Comparison of ENCODE assay signal across 34 cellular contexts in the genomic region with DNA sequence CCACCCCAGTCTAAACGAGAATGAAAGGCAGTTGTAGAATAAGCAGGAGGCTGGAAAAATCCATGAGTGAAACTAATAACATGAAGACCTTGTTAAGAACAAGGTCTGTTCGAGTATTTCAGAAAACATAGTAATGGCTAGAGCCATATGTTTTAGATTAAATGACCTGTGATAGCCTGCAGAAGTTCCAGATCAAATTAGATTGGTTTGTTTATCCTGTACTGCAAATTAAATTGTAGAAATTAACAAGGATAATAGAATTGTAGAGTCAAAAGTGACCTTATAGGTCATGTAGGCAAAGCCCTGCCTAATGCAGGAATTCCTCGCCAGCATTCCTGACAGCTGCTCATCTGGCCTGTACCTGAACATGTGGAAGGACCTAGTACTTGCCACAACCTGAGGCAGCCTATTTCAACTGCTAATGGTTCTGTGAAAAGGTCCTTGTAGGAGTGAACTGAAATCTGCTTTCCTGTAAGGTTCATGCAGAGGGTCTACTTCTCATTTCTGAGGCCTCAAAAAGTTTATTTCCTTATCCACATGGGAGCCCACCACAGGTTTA. TPM values are rescaled to one million over a fixed set of nuclear protein-coding genes. Genes with fewer than 3 reads are reported as not detected.
"Had no signal": no experiment of that assay in that cellular context is flagged by ENCODE, and none has a peak within 500 bp of the region (broad histone marks: within the 10 kb centered on the region; RNA-seq: fewer than 3 reads in every experiment).

No MANE protein-coding gene starts in this region.

- H3K27me3 ChIP-seq: adrenal gland, body of pancreas, breast epithelium had no signal

- DNase-seq: activated CD4-positive, alpha-beta T cell treated with anti-CD3 and anti-CD28 coated beads for 36 hours; activated CD4-positive, alpha-beta T cell treated with anti-CD3 and anti-CD28 coated beads, Interleukin-2, amount 10 ng/mL, durations not matched to agents 7 days and 5 days; activated CD4-positive, alpha-beta T cell treated with anti-CD3 and anti-CD28 coated beads, Interleukin-2, amount 50 U/mL, for 48 hours; activated CD8-positive, alpha-beta memory T cell treated with anti-CD3 and anti-CD28 coated beads, Interleukin-2, amount 50 U/mL, for 4 hours; activated gamma-delta T cell treated with Interleukin-2 at 50 U/mL for 16 hours; activated naive CD4-positive, alpha-beta T cell treated with anti-CD3 and anti-CD28 coated beads for 36 hours; activated T-cell treated with anti-CD3 and anti-CD28 coated beads for 4 hours; activated T-cell treated with anti-CD3 and anti-CD28 coated beads, Interleukin-2, amount 50 U/mL, for 4 hours; adrenal gland; body of pancreas; Karpas-422; NCI-H1048; NCI-H1105 treated with DMSO at 0.1 percent for 48 hours; NCI-H1436; NCI-H1694; NCI-H1930; NCI-H2081 treated with DMSO at 0.1 percent for 48 hours; NCI-H226; NCI-H446 treated with DMSO at 0.1 percent for 48 hours; NCI-H69; NK-92 treated with Interleukin-12 subunit alpha and Interleukin-12 subunit beta, amount 100 ng/mL, for 24 hours; PC-9; SIG-M5 had no signal

- H3K4me3 ChIP-seq: adrenal gland, body of pancreas, breast epithelium had no signal

- H3K36me3 ChIP-seq: adrenal gland, breast epithelium had no signal

- H3K36me3 Mint-ChIP-seq: activated naive CD4-positive, alpha-beta T cell treated with anti-CD3 and anti-CD28 coated beads, Interleukin-2, amount 50 U/mL, for 72 hours had no signal

- H3K9me3 ChIP-seq: adrenal gland, body of pancreas, breast epithelium had no signal

- H3K9me3 Mint-ChIP-seq: activated CD4-positive, alpha-beta T cell treated with anti-CD3 and anti-CD28 coated beads, Interleukin-2, amount 10 ng/mL, durations not matched to agents 7 days and 5 days; activated naive CD4-positive, alpha-beta T cell treated with anti-CD3 and anti-CD28 coated beads for 36 hours; activated naive CD4-positive, alpha-beta T cell treated with anti-CD3 and anti-CD28 coated beads, Interleukin-2, amount 50 U/mL, for 72 hours; activated T-cell treated with anti-CD3 and anti-CD28 coated beads, Interleukin-2, amount 50 U/mL, for 4 hours; activated T-helper 1 cell treated with anti-CD3 and anti-CD28 coated beads, Interleukin-12 subunit alpha, Interleukin-12 subunit beta, Interleukin-2, Interleukin-4 antibody, amounts not matched to agents 30 ng/mL and 10 ng/mL and 1 ng/mL, durations not matched to agents 14 hours and 24 hours and 36 hours; T-helper 1 cell treated with Interleukin-12 subunit alpha and Interleukin-12 subunit beta and Interleukin-4 antibody, amounts not matched to agents 30 μg/mL and 1 μg/mL, for 36 hours; T-helper 2 cell treated with Interferon-gamma antibody and Interleukin-4, amounts not matched to agents 5 μg/mL and 100 μg/mL, for 36 hours had no signal

- H3K4me1 ChIP-seq: adrenal gland, body of pancreas, breast epithelium had no signal

- H2AFZ ChIP-seq: PC-9 had no signal

- H3K4me3 Mint-ChIP-seq: activated CD4-positive, alpha-beta T cell treated with anti-CD3 and anti-CD28 coated beads for 36 hours; activated CD4-positive, alpha-beta T cell treated with anti-CD3 and anti-CD28 coated beads, Interleukin-2, amount 10 ng/mL, durations not matched to agents 7 days and 5 days; activated naive CD4-positive, alpha-beta T cell treated with anti-CD3 and anti-CD28 coated beads for 36 hours; activated T-cell treated with anti-CD3 and anti-CD28 coated beads, Interleukin-2, amount 50 U/mL, for 4 hours; activated T-helper 1 cell treated with anti-CD3 and anti-CD28 coated beads, Interleukin-12 subunit alpha, Interleukin-12 subunit beta, Interleukin-2, Interleukin-4 antibody, amounts not matched to agents 30 ng/mL and 10 ng/mL and 1 ng/mL, durations not matched to agents 14 hours and 24 hours and 36 hours; T-helper 1 cell treated with Interleukin-12 subunit alpha and Interleukin-12 subunit beta and Interleukin-4 antibody, amounts not matched to agents 30 μg/mL and 1 μg/mL, for 36 hours; T-helper 2 cell treated with Interferon-gamma antibody and Interleukin-4, amounts not matched to agents 5 μg/mL and 100 μg/mL, for 36 hours had no signal

- H3K27ac ChIP-seq: adrenal gland, body of pancreas, breast epithelium, PC-9, RWPE1 had no signal

- ATAC-seq: activated CD4-positive, alpha-beta T cell treated with anti-CD3 and anti-CD28 coated beads for 36 hours; activated CD4-positive, CD25-positive, alpha-beta regulatory T cell treated with anti-CD3 and anti-CD28 coated beads, Interleukin-2, amount 50 U/mL, for 24 hours; activated naive CD4-positive, alpha-beta T cell treated with anti-CD3 and anti-CD28 coated beads, Interleukin-2, amount 50 U/mL, for 72 hours; activated T-cell treated with anti-CD3 and anti-CD28 coated beads, Interleukin-2, amount 50 U/mL, for 4 hours; body of pancreas; Right ventricle myocardium inferior had no signal

- H3K4me1 Mint-ChIP-seq: activated CD4-positive, alpha-beta T cell treated with anti-CD3 and anti-CD28 coated beads for 36 hours had no signal

- H3K27ac Mint-ChIP-seq: activated CD4-positive, alpha-beta T cell treated with anti-CD3 and anti-CD28 coated beads for 36 hours; activated CD4-positive, alpha-beta T cell treated with anti-CD3 and anti-CD28 coated beads, Interleukin-2, amount 10 ng/mL, durations not matched to agents 7 days and 5 days; activated naive CD4-positive, alpha-beta T cell treated with anti-CD3 and anti-CD28 coated beads for 36 hours; activated naive CD4-positive, alpha-beta T cell treated with anti-CD3 and anti-CD28 coated beads, Interleukin-2, amount 50 U/mL, for 72 hours; activated T-helper 1 cell treated with anti-CD3 and anti-CD28 coated beads, Interleukin-12 subunit alpha, Interleukin-12 subunit beta, Interleukin-2, Interleukin-4 antibody, amounts not matched to agents 30 ng/mL and 10 ng/mL and 1 ng/mL, durations not matched to agents 14 hours and 24 hours and 36 hours; T-helper 1 cell treated with Interleukin-12 subunit alpha and Interleukin-12 subunit beta and Interleukin-4 antibody, amounts not matched to agents 30 μg/mL and 1 μg/mL, for 36 hours; T-helper 2 cell treated with Interferon-gamma antibody and Interleukin-4, amounts not matched to agents 5 μg/mL and 100 μg/mL, for 36 hours had no signal

RNA-seq across cellular contexts. Expression of a gene that starts 17.2 kb away (rescaled TPM):
- total RNA-seq: activated CD4-positive, alpha-beta T cell treated with anti-CD3 and anti-CD28 coated beads for 36 hours; activated CD4-positive, alpha-beta T cell treated with anti-CD3 and anti-CD28 coated beads, Interleukin-2, amount 10 ng/mL, durations not matched to agents 7 days and 5 days; activated naive CD4-positive, alpha-beta T cell treated with anti-CD3 and anti-CD28 coated beads for 36 hours; activated naive CD4-positive, alpha-beta T cell treated with anti-CD3 and anti-CD28 coated beads, Interleukin-2, amount 50 U/mL, for 72 hours; activated T-cell treated with anti-CD3 and anti-CD28 coated beads, Interleukin-2, amount 50 U/mL, for 4 hours; activated T-helper 1 cell treated with anti-CD3 and anti-CD28 coated beads, Interleukin-12 subunit alpha, Interleukin-12 subunit beta, Interleukin-2, Interleukin-4 antibody, amounts not matched to agents 30 ng/mL and 10 ng/mL and 1 ng/mL, durations not matched to agents 14 hours and 24 hours and 36 hours; adrenal gland; cardiac septum; MCF 10A; PC-9; Right ventricle myocardium inferior; SK-MEL-5 had no signal
